10 cellular contexts compared by ENCODE assay signal in genomic region chr16:69772560-69773254, GRCh38. TPM values are rescaled to one million over a fixed set of nuclear protein-coding genes. Genes with fewer than 3 reads are reported as not detected.
A peak's percentile ranks its signal among the peaks of the same experiment; 100 is the strongest.
DNase-seq lines count a peak whose midpoint lies in the region; ATAC-seq and TF ChIP-seq lines count a peak whose summit lies in the region.
"Had no signal": no experiment of that assay in that cellular context is flagged by ENCODE, and none has a peak within 500 bp of the region (broad histone marks: within the 10 kb centered on the region; RNA-seq: fewer than 3 reads in every experiment).

No MANE protein-coding gene starts in this region.

- ATAC-seq in HG03520 (IDR thresholded peaks at IDR 0.05; ENCODE audit: unreplicated experiment) (no peak), HG03280 (IDR thresholded peaks at IDR 0.05; ENCODE audit: unreplicated experiment) (no peak)

- no peaks in the 10 kb centered on the region for H3K36me3 ChIP-seq in MG63

- no peaks in the 10 kb centered on the region for H3K9me3 ChIP-seq in MG63

- H3K36me3 Mint-ChIP-seq in mesothelial cell of epicardium, result peaks cover 8% of the 10 kb centered on the region

- H3K27me3 Mint-ChIP-seq in mesothelial cell of epicardium (ENCODE audit: low read depth), result no peaks in the 10 kb centered on the region

- no peak overlapping the region for H3K4me3 Mint-ChIP-seq in mesothelial cell of epicardium

- peaks cover 18% of the 10 kb centered on the region for H3K9me3 Mint-ChIP-seq in mesothelial cell of epicardium

- no peaks in the 10 kb centered on the region for H3K27me3 ChIP-seq in MG63

- H3K27ac Mint-ChIP-seq in mesothelial cell of epicardium, result peak overlapping the region; percentile 44

- DNase-seq in AG10803 (ENCODE audit: low read depth), result peak; percentile 11
- DNase-seq in HT1080 (ENCODE audit: low read depth), result peak; percentile 36
- peak; percentile 11 for DNase-seq in astrocyte of the hippocampus (ENCODE audit: low read depth, low spot score)
- DNase-seq in mesothelial cell of epicardium (ENCODE audit: low spot score in 2 of 2, unreplicated experiment in 2 of 2), result no peak
- DNase-seq in NCI-H345 treated with DMSO at 0.1 percent for 48 hours (lab: John Stamatoyannopoulos, UW; ENCODE audit: unreplicated experiment), result no peak
- DNase-seq in MG63, result no peak
- DNase-seq: Calu3, NCI-H1436 treated with DMSO at 0.1 percent for 48 hours had no signal

- TF ChIP-seq CTCF in AG10803 (conservative IDR thresholded peaks at IDR 0.05; ENCODE audit: low read length) (no peak), mesothelial cell of epicardium (IDR thresholded peaks at IDR 0.05; ENCODE audit: unreplicated experiment) (no peak)

- H3K4me3 ChIP-seq in AG10803 (ENCODE audit: low read length), result no peak overlapping the region
- H3K4me3 ChIP-seq in MG63, result no peak overlapping the region

- H3K4me1 Mint-ChIP-seq in mesothelial cell of epicardium, result peaks cover 7% of the 10 kb centered on the region

RNA-seq across cellular contexts. Expression of gene WWP2, which starts 10.6 kb away (rescaled TPM):
- total RNA-seq in HT1080 (2014; rRNA removed; shearing (Covaris generic)), result 13.2 and 15.3 TPM in 2 replicates
- polyA plus RNA-seq in HT1080 (2015; cell fraction: cytosol; rRNA removed), result 16.0 and 16.3 TPM in 2 replicates
- polyA plus RNA-seq in HT1080 (2015; cell fraction: nucleus; rRNA removed), result 26.4 and 33.2 TPM in 2 replicates
- total RNA-seq in mesothelial cell of epicardium, result 32.4 to 39.6 TPM (median 33.8 TPM) in 3 replicates
- 3.9 and 15.5 TPM in 2 replicates for total RNA-seq in MG63 (2014; rRNA removed; shearing (Covaris generic); ENCODE audit: low replicate concordance)

RNA-seq across cellular contexts. Expression of gene NOB1, which starts 18.0 kb away (rescaled TPM):
- 35.4 and 42.5 TPM in 2 replicates for total RNA-seq in HT1080 (2014; rRNA removed; shearing (Covaris generic))
- polyA plus RNA-seq in HT1080 (2015; cell fraction: cytosol; rRNA removed), result 98.5 and 110 TPM in 2 replicates
- 83.8 and 85.0 TPM in 2 replicates for polyA plus RNA-seq in HT1080 (2015; cell fraction: nucleus; rRNA removed)
- 52.9 to 59.4 TPM (median 56.1 TPM) in 3 replicates for total RNA-seq in mesothelial cell of epicardium
- 52.8 and 79.0 TPM in 2 replicates for total RNA-seq in MG63 (2014; rRNA removed; shearing (Covaris generic); ENCODE audit: low replicate concordance)

RNA-seq across cellular contexts. Expression of gene NQO1, which starts 46.3 kb away (rescaled TPM):
- total RNA-seq in HT1080 (2014; rRNA removed; shearing (Covaris generic)), result 229 and 270 TPM in 2 replicates
- 130 and 153 TPM in 2 replicates for polyA plus RNA-seq in HT1080 (2015; cell fraction: cytosol; rRNA removed)
- 117 and 120 TPM in 2 replicates for polyA plus RNA-seq in HT1080 (2015; cell fraction: nucleus; rRNA removed)
- total RNA-seq in mesothelial cell of epicardium, result 30.9 to 33.3 TPM (median 31.8 TPM) in 3 replicates
- 157 and 197 TPM in 2 replicates for total RNA-seq in MG63 (2014; rRNA removed; shearing (Covaris generic); ENCODE audit: low replicate concordance)

Comparison
In these comparisons a context has a peak if more than half of its experiments do, and no peak if none do; other contexts are left out.
1. DNase-seq: peak in AG10803 (single experiment), HT1080 (single experiment) and astrocyte of the hippocampus (single experiment); none in mesothelial cell of epicardium (0 of 2), NCI-H345 treated with DMSO at 0.1 percent for 48 hours (single experiment) and MG63 (single experiment).